Comparison of ENCODE assay signal across 11 cellular contexts in the genomic region with DNA sequence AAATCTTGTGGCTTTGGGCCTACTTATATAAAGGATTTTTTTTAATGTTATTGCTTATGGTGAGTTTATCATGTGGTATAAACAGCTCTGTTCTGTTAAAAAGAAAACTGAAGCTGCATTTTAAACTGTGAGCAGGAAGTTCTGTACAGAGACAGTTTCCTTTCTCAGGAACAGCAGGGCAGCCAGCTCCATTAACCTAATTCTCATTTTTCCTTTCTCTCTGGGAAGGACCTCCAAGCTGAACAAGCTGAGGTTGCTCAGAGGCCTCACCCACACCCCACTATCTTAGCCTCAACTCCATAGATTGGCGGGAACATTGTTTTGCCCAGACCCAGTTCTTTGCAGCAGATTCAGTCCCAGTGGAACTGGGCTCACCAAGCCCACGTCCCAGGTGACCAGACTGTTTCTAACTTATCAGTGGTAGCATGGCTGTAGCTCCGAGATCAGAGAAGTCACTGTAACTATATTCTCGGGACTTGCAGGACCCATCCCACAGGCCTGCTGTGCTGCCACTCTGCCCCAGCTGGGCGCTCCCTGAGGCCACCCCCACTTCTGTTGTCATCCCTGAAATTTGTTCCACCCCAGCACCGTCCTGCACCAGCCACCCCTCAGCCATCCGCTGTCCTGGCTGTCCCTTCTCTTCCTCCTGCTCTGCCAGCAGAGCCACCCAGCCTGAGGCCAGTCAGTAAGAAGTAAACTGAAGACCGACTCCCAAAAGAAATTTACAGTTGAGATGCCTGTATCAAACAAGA. TPM values are rescaled to one million over a fixed set of nuclear protein-coding genes. Genes with fewer than 3 reads are reported as not detected.
DNase-seq lines count a peak whose midpoint lies in the region; ATAC-seq, FAIRE-seq and TF ChIP-seq lines count a peak whose summit lies in the region.
"Had no signal": no experiment of that assay in that cellular context is flagged by ENCODE, and none has a peak within 500 bp of the region (broad histone marks: within the 10 kb centered on the region; RNA-seq: fewer than 3 reads in every experiment).

No MANE protein-coding gene starts in this region.

- H3K4me1 ChIP-seq in OCI-LY7 (ENCODE audit: insufficient read depth, low read length, poor library complexity, severe bottlenecking): peaks cover 20% of the 10 kb centered on the region
- H3K4me1 ChIP-seq in esophagus muscularis mucosa: peaks cover 27 to 62% (median 51%) of the 10 kb centered on the region in 4 donors
- peaks cover 0 to 3% (median 3%) of the 10 kb centered on the region in 3 donors for H3K4me1 ChIP-seq in pancreas

- H3K4me3 ChIP-seq in OCI-LY7 (ENCODE audit: low read depth, low read length, poor library complexity, severe bottlenecking) (no peak overlapping the region), esophagus muscularis mucosa (no peak overlapping the region), pancreas (no peak overlapping the region)

- no TSS peak for BruUV-seq in OCI-LY7 (replicated peaks; lab: Mats Ljungman, UMichigan)

- TF ChIP-seq EP300 in esophagus muscularis mucosa (IDR thresholded peaks at IDR 0.05): no peak

- H3K9me2 ChIP-seq in OCI-LY7 (ENCODE audit: insufficient read depth, low read length): no peaks in the 10 kb centered on the region

- DNase-seq in GM10266 (ENCODE audit: extremely low spot score): peak; percentile 10
- DNase-seq in OCI-LY7 (ENCODE audit: low spot score): no peak
- no peak for DNase-seq in esophagus muscularis mucosa (ENCODE audit: extremely low spot score)
- DNase-seq in sciatic nerve (ENCODE audit: low spot score): no peak
- no peak for DNase-seq in pancreas
- no peak for DNase-seq in NCI-H1417 treated with DMSO at 0.1 percent for 48 hours (lab: John Stamatoyannopoulos, UW)
- DNase-seq: activated B cell treated with CpG ODN at 0.5 μM for 24 hours, immature natural killer cell, NCI-H510A treated with DMSO at 0.1 percent for 48 hours had no signal

- H3K27me3 ChIP-seq in esophagus muscularis mucosa (no peaks in the 10 kb centered on the region), pancreas (no peaks in the 10 kb centered on the region)

- FAIRE-seq in pancreas (lab: Jason Lieb, UNC): no peak

- CTCF ChIA-PET in OCI-LY7 (lab: Charles Lee; ENCODE audit: unreplicated experiment): no interaction called here

- 82% methylated on average over 8 of the region's 8 CpGs for WGBS in esophagus muscularis mucosa
- 81 to 87% methylated on average over 8 of the region's 8 CpGs for WGBS in pancreas, 2 donors

- H3K4me2 ChIP-seq in OCI-LY7 (ENCODE audit: low read length): no peak overlapping the region

- POLR2A ChIA-PET in OCI-LY7 (lab: Charles Lee): interaction anchor here (0.6 to 1.6 kb wide), 4 partner anchors 9 to 69 kb away, joined by 3 to 6 read pairs (median 3); no protein-coding TSS in a partner anchor

- intact Hi-C loops in OCI-LY7 (cut with micrococcal nuclease; ENCODE audit: unreplicated experiment) (no loop called here), esophagus muscularis mucosa (cut with DNase I) (no loop called here), sciatic nerve (cut with DNase I) (no loop called here), pancreas (cut with DNase I) (no loop called here)

- no peak for TF ChIP-seq POLR2A in esophagus muscularis mucosa (IDR thresholded peaks at IDR 0.05; ENCODE audit: low read depth)

- no peaks in the 10 kb centered on the region for H4K20me1 ChIP-seq in OCI-LY7 (ENCODE audit: insufficient read depth, low read length)

- H3K36me3 ChIP-seq in OCI-LY7 (ENCODE audit: insufficient read depth, low read length) (no peaks in the 10 kb centered on the region), esophagus muscularis mucosa (peaks cover 0 to 18% (median 4%) of the 10 kb centered on the region in 4 donors), pancreas (no peaks in the 10 kb centered on the region)

- peak overlapping the region; percentile 5; the same call in 1 of the 2 replicates for H2AFZ ChIP-seq in OCI-LY7 (ENCODE audit: low read length)

- no peak overlapping the region for H3K27ac ChIP-seq in OCI-LY7 (ENCODE audit: low read depth, low read length, poor library complexity, severe bottlenecking)
- H3K27ac ChIP-seq in esophagus muscularis mucosa (replicated peaks in 1 of 4): peak overlapping the region; percentile 57 to 72 (median 69)
- peak overlapping the region in 2 of 4 donors; percentile 5 to 42 for H3K27ac ChIP-seq in pancreas

- no peaks in the 10 kb centered on the region for H3K79me2 ChIP-seq in OCI-LY7 (ENCODE audit: insufficient read depth, low read depth, low read length)

- TF ChIP-seq CTCF in GM10266 (IDR thresholded peaks at IDR 0.05; ENCODE audit: control insufficient read depth, insufficient read depth, low read depth, missing control alignments) (no peak), OCI-LY7 (conservative IDR thresholded peaks at IDR 0.05; ENCODE audit: low read length) (no peak), esophagus muscularis mucosa (IDR thresholded peaks at IDR 0.05) (no peak), pancreas (IDR thresholded peaks at IDR 0.05) (no peak)

- H3K9me3 ChIP-seq in OCI-LY7 (ENCODE audit: low read length): no peaks in the 10 kb centered on the region
- no peaks in the 10 kb centered on the region for H3K9me3 ChIP-seq in esophagus muscularis mucosa
- no peaks in the 10 kb centered on the region for H3K9me3 ChIP-seq in pancreas

- ATAC-seq in sciatic nerve: peak; percentile 45
- ATAC-seq in pancreas: no peak
- no peak for ATAC-seq in HG02870 (IDR thresholded peaks at IDR 0.05; ENCODE audit: unreplicated experiment)
- no peak for ATAC-seq in HG03457 (IDR thresholded peaks at IDR 0.05; ENCODE audit: unreplicated experiment)

RNA-seq across cellular contexts. Expression of a gene that starts 33.2 kb away (rescaled TPM):
- total RNA-seq in OCI-LY7 (2014; rRNA removed; shearing (Covaris generic)): 23.5 and 24.5 TPM in 2 replicates
- total RNA-seq in OCI-LY7 (2022): 13.2 and 13.5 TPM in 2 replicates
- 1 to 10 TPM; 3.2 to 5.1 (median 4.4) TPM for total RNA-seq in esophagus muscularis mucosa
- total RNA-seq in sciatic nerve: 9.9 TPM
- total RNA-seq in pancreas: 1 to 10 TPM; 1.2 to 6.6 (median 2.7) TPM
- polyA plus RNA-seq in pancreas: 1 to 10 TPM; 5.1 to 7.0 TPM
